Comparison of ENCODE assay signal across 8 cellular contexts in the genomic region with DNA sequence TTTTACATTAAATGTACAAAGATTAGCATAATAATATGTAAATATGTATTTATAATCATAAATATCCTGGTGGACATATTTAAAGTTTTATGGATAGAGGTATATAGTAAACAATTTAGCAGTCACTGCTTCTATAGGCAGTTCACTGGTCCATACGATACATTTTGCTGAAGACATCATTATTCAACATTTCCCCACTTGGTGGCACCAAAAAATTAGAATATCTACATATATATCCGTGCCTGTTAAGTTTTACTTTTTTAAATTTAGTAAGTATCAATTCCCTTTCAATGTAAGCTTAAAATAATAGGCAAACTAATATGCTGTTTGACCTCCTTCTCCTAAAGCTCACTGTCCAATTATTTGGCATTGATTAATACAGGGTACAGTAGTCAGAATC.
A peak's percentile ranks its signal among the peaks of the same experiment; 100 is the strongest.
DNase-seq lines count a peak whose midpoint lies in the region; FAIRE-seq and TF ChIP-seq lines count a peak whose summit lies in the region.

No MANE protein-coding gene starts in this region.

- H3K4me3 Mint-ChIP-seq in H9, result no peak overlapping the region
- H3K4me3 Mint-ChIP-seq in nephron progenitor cell, result no peak overlapping the region

- no peak overlapping the region for H2BK5ac ChIP-seq in H9 (ENCODE audit: insufficient read length, low read length)

- H2AK5ac ChIP-seq in H9 (ENCODE audit: insufficient read length, low read length), result no peak overlapping the region

- FAIRE-seq in islet of Langerhans (lab: Jason Lieb, UNC), result peak; percentile 72

- H3K36me3 Mint-ChIP-seq in H9 (ENCODE audit: insufficient read depth in 1 of 3, low read depth in 3 of 3) (no peaks in the 10 kb centered on the region), nephron progenitor cell (ENCODE audit: low read depth) (peaks cover 9% of the 10 kb centered on the region)

- no peak overlapping the region for H3K27ac ChIP-seq in H9 (ENCODE audit: insufficient read length, low read depth, low read length)

- no peak overlapping the region for H3K18ac ChIP-seq in H9 (ENCODE audit: insufficient read length, low read depth, low read length)

- no peak overlapping the region for H2BK20ac ChIP-seq in H9 (ENCODE audit: low read depth, low read length, poor library complexity, severe bottlenecking)

- no peaks in the 10 kb centered on the region for H3K79me1 ChIP-seq in H9 (ENCODE audit: insufficient read depth, low read depth, low read length, poor library complexity, severe bottlenecking)

- H3K27me3 ChIP-seq in H9 (ENCODE audit: insufficient read depth, low read length), result no peaks in the 10 kb centered on the region

- H4K91ac ChIP-seq in H9 (ENCODE audit: insufficient read length, low read depth, low read length), result no peak overlapping the region

- no peaks in the 10 kb centered on the region for H4K20me1 ChIP-seq in H9 (ENCODE audit: control insufficient read depth, insufficient read depth, insufficient read length)

- H2BK12ac ChIP-seq in H9 (ENCODE audit: insufficient read length, low read depth, low read length), result no peak overlapping the region

- no peak overlapping the region for H4K8ac ChIP-seq in H9 (replicated peaks; ENCODE audit: insufficient read length, low read depth, low read length)

- no peak overlapping the region for H3K4ac ChIP-seq in H9 (ENCODE audit: low read depth, low read length)

- H3K4me1 Mint-ChIP-seq in H9 (no peaks in the 10 kb centered on the region), nephron progenitor cell (peaks cover 11% of the 10 kb centered on the region)

- H3K14ac ChIP-seq in H9 (ENCODE audit: insufficient read depth, low read length), result no peak overlapping the region

- in situ Hi-C loops in G401 (cut with HindIII; ENCODE audit: low sequenced_read_pairs), result no loop called here

- H3K4me2 ChIP-seq in H9 (ENCODE audit: insufficient read depth, insufficient read length, low read length), result no peak overlapping the region

- H2BK15ac ChIP-seq in H9 (ENCODE audit: low read depth, low read length), result no peak overlapping the region

- H4K5ac ChIP-seq in H9 (ENCODE audit: insufficient read length, low read depth, low read length), result no peak overlapping the region

- no peak overlapping the region for H3T11ph ChIP-seq in H9 (ENCODE audit: low read length)

- H3K9me3 Mint-ChIP-seq in H9 (no peaks in the 10 kb centered on the region), nephron progenitor cell (no peaks in the 10 kb centered on the region)

- H3K27ac Mint-ChIP-seq in H9 (no peak overlapping the region), nephron progenitor cell (no peak overlapping the region)

- TF ChIP-seq CTCF in H9 (conservative IDR thresholded peaks at IDR 0.05), result peak; percentile 21; the same call in 1 of the 3 replicates
- TF ChIP-seq CTCF in nephron progenitor cell (IDR thresholded peaks at IDR 0.05), result no peak

- DNase-seq in G401 (ENCODE audit: low spot score) (peak; percentile 47), H9 (no peak), NCI-H2171 treated with DMSO at 0.1 percent for 48 hours (lab: John Stamatoyannopoulos, UW) (peak; percentile 21), islet precursor cell (no peak), NCI-H2107 treated with DMSO at 0.1 percent for 48 hours (lab: John Stamatoyannopoulos, UW; ENCODE audit: unreplicated experiment) (no peak), nephron progenitor cell (no peak)
- DNase-seq in activated CD4-positive, alpha-beta T cell treated with anti-CD3 and anti-CD28 coated beads for 48 hours, result no peak

- no peaks in the 10 kb centered on the region for H3K27me3 Mint-ChIP-seq in H9 (ENCODE audit: low read depth)
- no peaks in the 10 kb centered on the region for H3K27me3 Mint-ChIP-seq in nephron progenitor cell (ENCODE audit: low read depth, poor library complexity)

- WGBS in H9 (ENCODE audit: extremely low coverage, insufficient read length, low lambda C conversion rate), result no CpG with 5 or more reads among the region's 2 CpGs

- no peak overlapping the region for H2AFZ ChIP-seq in H9 (ENCODE audit: low read length)

- no peak overlapping the region for H2BK120ac ChIP-seq in H9 (ENCODE audit: low read depth, low read length, poor library complexity, severe bottlenecking)

- no peaks in the 10 kb centered on the region for H3K23me2 ChIP-seq in H9 (ENCODE audit: insufficient read length, low read depth, low read length, poor library complexity, severe bottlenecking)

- H3K79me2 ChIP-seq in H9 (ENCODE audit: insufficient read depth, low read length), result no peaks in the 10 kb centered on the region

- H3K56ac ChIP-seq in H9 (ENCODE audit: insufficient read length, low read depth, low read length), result no peak overlapping the region

- no peak overlapping the region for H3K23ac ChIP-seq in H9 (ENCODE audit: insufficient read length, low read depth, low read length)

- H3K9me3 ChIP-seq in H9 (ENCODE audit: control insufficient read depth, low read depth, low read length), result no peaks in the 10 kb centered on the region

- H3K9ac ChIP-seq in H9 (ENCODE audit: extremely low read depth, insufficient read length, low read length), result no peak overlapping the region

- H3K4me1 ChIP-seq in H9 (ENCODE audit: insufficient read depth, low read length), result no peaks in the 10 kb centered on the region

Comparison
In these comparisons a context has a peak if more than half of its experiments do, and no peak if none do; other contexts are left out.
1. DNase-seq: peak in G401 (single experiment) and NCI-H2171 treated with DMSO at 0.1 percent for 48 hours (single experiment); none in H9 (single experiment), islet precursor cell (single experiment), NCI-H2107 treated with DMSO at 0.1 percent for 48 hours (single experiment), nephron progenitor cell (single experiment) and activated CD4-positive, alpha-beta T cell treated with anti-CD3 and anti-CD28 coated beads for 48 hours (single experiment).